In the genomic region with DNA sequence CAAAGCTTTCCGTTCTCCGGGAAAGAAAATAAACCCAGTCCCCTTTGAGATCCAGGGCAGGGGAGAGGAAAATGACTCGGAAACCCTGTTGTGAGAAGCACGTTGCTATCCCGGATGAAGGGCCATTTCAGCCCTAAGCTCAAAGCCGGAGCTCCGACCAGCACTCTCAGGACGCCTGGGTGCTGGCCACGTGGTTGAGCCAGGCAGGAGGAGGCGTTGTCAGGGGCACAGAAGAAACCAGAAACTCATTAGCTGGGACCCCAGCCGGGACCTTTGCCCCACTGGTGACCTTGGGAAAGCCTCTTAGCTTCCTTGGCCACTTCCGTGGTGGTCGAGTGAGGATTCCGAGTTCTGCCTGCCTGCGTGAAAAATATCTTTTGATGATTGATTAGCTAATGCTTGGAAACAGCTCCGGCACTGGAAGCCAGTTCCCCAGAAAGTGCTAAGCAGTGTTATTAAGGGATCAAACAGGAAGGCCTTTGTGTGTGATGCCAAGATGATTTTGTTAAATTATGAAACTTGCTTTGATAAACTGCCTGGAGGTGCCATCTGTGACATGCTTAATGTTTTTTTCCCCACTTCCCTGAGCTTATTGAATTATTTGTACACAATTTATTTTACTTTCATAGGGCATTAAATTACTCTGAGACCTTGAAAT, we compare ENCODE assay signal across 13 cellular contexts. TPM values are rescaled to one million over a fixed set of nuclear protein-coding genes. Genes with fewer than 3 reads are reported as not detected.
A peak's percentile ranks its signal among the peaks of the same experiment; 100 is the strongest.
DNase-seq lines count a peak whose midpoint lies in the region; ATAC-seq lines count a peak whose summit lies in the region.
"Had no signal": no experiment of that assay in that cellular context is flagged by ENCODE, and none has a peak within 500 bp of the region (broad histone marks: within the 10 kb centered on the region; RNA-seq: fewer than 3 reads in every experiment).

No MANE protein-coding gene starts in this region.

- H3K9me3 Mint-ChIP-seq in activated T-helper 17 cell treated with anti-CD3 and anti-CD28 coated beads, Interleukin-2, amount 50 U/mL, for 72 hours, result peaks cover 8% of the 10 kb centered on the region
- H3K9me3 Mint-ChIP-seq: immature natural killer cell had no signal

- DNase-seq in DMS 273 (lab: John Stamatoyannopoulos, UW; ENCODE audit: unreplicated experiment), result peak; percentile 3
- DNase-seq in DMS 273 treated with DMSO at 0.1 percent for 48 hours (lab: John Stamatoyannopoulos, UW), result no peak
- DNase-seq in NCI-H146 treated with DMSO at 0.1 percent for 48 hours (lab: John Stamatoyannopoulos, UW; ENCODE audit: unreplicated experiment), result peak; percentile 39
- DNase-seq in islet precursor cell, result peak; percentile 76
- DNase-seq in posterior vena cava (ENCODE audit: low spot score), result peak; percentile 75
- DNase-seq in GM19240 (ENCODE audit: insufficient read length, low spot score), result no peak
- no peak for DNase-seq in SIG-M5 treated with dmso at 0.1 percent for 504 hours (lab: John Stamatoyannopoulos, UW; ENCODE audit: unreplicated experiment)
- DNase-seq: activated naive CD4-positive, alpha-beta T cell; CD4-positive, CD25-positive, alpha-beta regulatory T cell; immature natural killer cell had no signal

- no peak overlapping the region for H3K27ac Mint-ChIP-seq in activated T-helper 17 cell treated with anti-CD3 and anti-CD28 coated beads, Interleukin-2, amount 50 U/mL, for 72 hours
- H3K27ac Mint-ChIP-seq: immature natural killer cell had no signal

- H3K4me1 Mint-ChIP-seq in activated T-helper 17 cell treated with anti-CD3 and anti-CD28 coated beads, Interleukin-2, amount 50 U/mL, for 72 hours, result no peaks in the 10 kb centered on the region
- H3K4me1 Mint-ChIP-seq: CD4-positive, CD25-positive, alpha-beta regulatory T cell; immature natural killer cell had no signal

- H3K27me3 Mint-ChIP-seq in activated T-helper 17 cell treated with anti-CD3 and anti-CD28 coated beads, Interleukin-2, amount 50 U/mL, for 72 hours, result peaks cover 7% of the 10 kb centered on the region

- ATAC-seq in activated T-helper 17 cell treated with anti-CD3 and anti-CD28 coated beads, Interleukin-2, amount 50 U/mL, for 72 hours (replicated peaks), result no peak

- H3K36me3 Mint-ChIP-seq in activated T-helper 17 cell treated with anti-CD3 and anti-CD28 coated beads, Interleukin-2, amount 50 U/mL, for 72 hours (ENCODE audit: low read depth), result no peaks in the 10 kb centered on the region
- H3K36me3 Mint-ChIP-seq: CD4-positive, CD25-positive, alpha-beta regulatory T cell; immature natural killer cell had no signal

- no peak overlapping the region for H3K4me3 Mint-ChIP-seq in activated T-helper 17 cell treated with anti-CD3 and anti-CD28 coated beads, Interleukin-2, amount 50 U/mL, for 72 hours
- H3K4me3 Mint-ChIP-seq: CD4-positive, CD25-positive, alpha-beta regulatory T cell; immature natural killer cell had no signal

- intact Hi-C loops in posterior vena cava (cut with DNase I), result no loop called here

RNA-seq across cellular contexts. Expression of a gene that starts 57.5 kb away (rescaled TPM):
- 1 to 10 TPM in 1 of 2 donors, under 1 TPM in 1; 0.51 to 1.1 TPM for total RNA-seq in posterior vena cava
- total RNA-seq in activated T-helper 17 cell treated with anti-CD3 and anti-CD28 coated beads, Interleukin-2, amount 50 U/mL, for 72 hours, result not detected
- total RNA-seq: CD4-positive, CD25-positive, alpha-beta regulatory T cell; fibroblast of villous mesenchyme; SK-MEL-5 had no signal

Comparison
In these comparisons a context has a peak if more than half of its experiments do, and no peak if none do; other contexts are left out.
1. DNase-seq: peak in DMS 273 (single experiment), NCI-H146 treated with DMSO at 0.1 percent for 48 hours (single experiment), islet precursor cell (single experiment) and posterior vena cava (single experiment); none in DMS 273 treated with DMSO at 0.1 percent for 48 hours (single experiment), GM19240 (single experiment) and SIG-M5 treated with dmso at 0.1 percent for 504 hours (single experiment).